Comparison of ENCODE assay signal across 1 cellular context in genomic region chr6:83976871-83977270, GRCh38.
TF ChIP-seq lines count a peak whose summit lies in the region.

No MANE protein-coding gene starts in this region.

TF ChIP-seq in K562, 482 proteins besides CTCF, POLR2A, EP300 and RAD21 (continued from another document and continues in another):
- peak; percentile 87 for TF ChIP-seq HMBOX1 (IDR thresholded peaks at IDR 0.05)
- TF ChIP-seq PYGO2 (tag; IDR thresholded peaks at IDR 0.05), result no peak
- 0 out of 4 replicates have a peak, but pooled peaks of 1 of the 2 experiments have one; percentile 49 for TF ChIP-seq MLLT1 (IDR thresholded peaks at IDR 0.05)
- TF ChIP-seq PTTG1 (tag; IDR thresholded peaks at IDR 0.05; ENCODE audit: low read depth), result no peak
- no peak for TF ChIP-seq ARID3A (IDR thresholded peaks at IDR 0.05; ENCODE audit: borderline replicate concordance, low read depth, low read length)
- TF ChIP-seq ZNF384 (IDR thresholded peaks at IDR 0.05; ENCODE audit: low read depth, low read length), result no peak
- TF ChIP-seq TBL1XR1 (IDR thresholded peaks at IDR 0.05; ENCODE audit: low read length in 2 of 2), result no peak
- no peak for TF ChIP-seq YY1 (IDR thresholded peaks at IDR 0.05; ENCODE audit: borderline replicate concordance in 1 of 3, control insufficient read depth in 1 of 3, extremely low read depth in 1 of 3, insufficient read depth in 3 of 3, insufficient read length in 1 of 3, insufficient replicate concordance in 2 of 3, low read depth in 1 of 3, low read length in 2 of 3)
- TF ChIP-seq HDAC1 (IDR thresholded peaks at IDR 0.05), result 0 out of 4 replicates have a peak, but pooled peaks of 1 of the 2 experiments have one; percentile 27
- TF ChIP-seq KLF13 (tag; IDR thresholded peaks at IDR 0.05; ENCODE audit: borderline replicate concordance, low read depth), result no peak
- TF ChIP-seq NR1H2 (CRISPR knock-in tag; IDR thresholded peaks at IDR 0.05), result no peak
- TF ChIP-seq KLF1 (tag; IDR thresholded peaks at IDR 0.05), result no peak
- peak; percentile 78 for TF ChIP-seq DPF2 (IDR thresholded peaks at IDR 0.05)
- TF ChIP-seq HNRNPH1 (optimal IDR thresholded peaks at IDR 0.05; ENCODE audit: low read depth, low read length), result no peak
- TF ChIP-seq USF1 (CRISPR knock-in tag; IDR thresholded peaks at IDR 0.05), result peak; percentile 10; the same call in 1 of the 2 replicates
- no peak for TF ChIP-seq TEAD2 (tag; IDR thresholded peaks at IDR 0.05)
- no peak for TF ChIP-seq USF2 (CRISPR knock-in tag; IDR thresholded peaks at IDR 0.05)
- no peak for TF ChIP-seq ZBTB33 (CRISPR knock-in tag; IDR thresholded peaks at IDR 0.05)
- TF ChIP-seq POLR2AphosphoS5 (IDR thresholded peaks at IDR 0.05; ENCODE audit: control insufficient read depth, insufficient read depth, low read depth, low read length), result no peak
- TF ChIP-seq PCBP1 (IDR thresholded peaks at IDR 0.05; ENCODE audit: low read depth, low read length, poor library complexity, severe bottlenecking), result no peak
- no peak for TF ChIP-seq ZNF12 (CRISPR knock-in tag; IDR thresholded peaks at IDR 0.05)
- TF ChIP-seq ZNF639 (CRISPR knock-in tag; conservative IDR thresholded peaks at IDR 0.05 in 1 of 2, IDR thresholded peaks at IDR 0.05 in 1 of 2), result no peak
- 0 out of 4 replicates have a peak, but pooled peaks of 1 of the 2 experiments have one; percentile 52 for TF ChIP-seq MNT (conservative IDR thresholded peaks at IDR 0.05)
- no peak for TF ChIP-seq ZNF133 (CRISPR knock-in tag; IDR thresholded peaks at IDR 0.05)
- TF ChIP-seq ELF2 (CRISPR knock-in tag; IDR thresholded peaks at IDR 0.05), result no peak
- 0 out of 4 replicates have a peak, but pooled peaks of 1 of the 2 experiments have one; percentile 31 for TF ChIP-seq RCOR1 (IDR thresholded peaks at IDR 0.05; ENCODE audit: borderline replicate concordance in 1 of 2, low read depth in 2 of 2, low read length in 2 of 2)
- TF ChIP-seq CHD2 (IDR thresholded peaks at IDR 0.05; ENCODE audit: low read depth, low read length), result no peak
- no peak for TF ChIP-seq HMG20B (CRISPR knock-in tag; IDR thresholded peaks at IDR 0.05)
- TF ChIP-seq TGIF2 (CRISPR knock-in tag; IDR thresholded peaks at IDR 0.05), result no peak
- TF ChIP-seq SMARCC2 (IDR thresholded peaks at IDR 0.05; ENCODE audit: low read depth), result no peak
- no peak for TF ChIP-seq PATZ1 (CRISPR knock-in tag; IDR thresholded peaks at IDR 0.05; ENCODE audit: borderline replicate concordance)
- no peak for TF ChIP-seq SMC3 (conservative IDR thresholded peaks at IDR 0.05; ENCODE audit: insufficient read depth, low read depth, low read length)
- no peak for TF ChIP-seq TAF7 (tag; IDR thresholded peaks at IDR 0.05)
- no peak for TF ChIP-seq PML (IDR thresholded peaks at IDR 0.05; ENCODE audit: low read length)
- TF ChIP-seq ZNF277 (CRISPR knock-in tag; IDR thresholded peaks at IDR 0.05; ENCODE audit: borderline replicate concordance), result no peak
- TF ChIP-seq TARDBP (IDR thresholded peaks at IDR 0.05), result no peak
- TF ChIP-seq TAF1 (IDR thresholded peaks at IDR 0.05; ENCODE audit: control insufficient read depth, extremely low read depth, insufficient read depth, low read length, severe bottlenecking), result no peak
- TF ChIP-seq ZNF584 (CRISPR knock-in tag; IDR thresholded peaks at IDR 0.05; ENCODE audit: low read depth), result no peak
- peak; percentile 47; the same call in 1 of the 2 replicates for TF ChIP-seq JUND (IDR thresholded peaks at IDR 0.05; ENCODE audit: borderline replicate concordance, low read depth, low read length)
- TF ChIP-seq JUND (tag; IDR thresholded peaks at IDR 0.05; ENCODE audit: borderline replicate concordance, low read depth, low read length), result no peak; the same call in 2 of the 3 replicates
- no peak for TF ChIP-seq TCF15 (CRISPR knock-in tag; IDR thresholded peaks at IDR 0.05)
- no peak for TF ChIP-seq NELFE (IDR thresholded peaks at IDR 0.05; ENCODE audit: insufficient read depth, insufficient read length)
- no peak for TF ChIP-seq LCOR (CRISPR knock-in tag; IDR thresholded peaks at IDR 0.05)
- TF ChIP-seq ATF6 (CRISPR knock-in tag; IDR thresholded peaks at IDR 0.05), result no peak
- peak; percentile 8 for TF ChIP-seq RBM25 (IDR thresholded peaks at IDR 0.05; ENCODE audit: low read depth, low read length, severe bottlenecking)
- TF ChIP-seq MTA1 (IDR thresholded peaks at IDR 0.05; ENCODE audit: borderline replicate concordance), result 0 out of 2 replicates have a peak, but pooled peaks have one; percentile 29
